Comparison of ENCODE assay signal across 8 cellular contexts in the genomic region with DNA sequence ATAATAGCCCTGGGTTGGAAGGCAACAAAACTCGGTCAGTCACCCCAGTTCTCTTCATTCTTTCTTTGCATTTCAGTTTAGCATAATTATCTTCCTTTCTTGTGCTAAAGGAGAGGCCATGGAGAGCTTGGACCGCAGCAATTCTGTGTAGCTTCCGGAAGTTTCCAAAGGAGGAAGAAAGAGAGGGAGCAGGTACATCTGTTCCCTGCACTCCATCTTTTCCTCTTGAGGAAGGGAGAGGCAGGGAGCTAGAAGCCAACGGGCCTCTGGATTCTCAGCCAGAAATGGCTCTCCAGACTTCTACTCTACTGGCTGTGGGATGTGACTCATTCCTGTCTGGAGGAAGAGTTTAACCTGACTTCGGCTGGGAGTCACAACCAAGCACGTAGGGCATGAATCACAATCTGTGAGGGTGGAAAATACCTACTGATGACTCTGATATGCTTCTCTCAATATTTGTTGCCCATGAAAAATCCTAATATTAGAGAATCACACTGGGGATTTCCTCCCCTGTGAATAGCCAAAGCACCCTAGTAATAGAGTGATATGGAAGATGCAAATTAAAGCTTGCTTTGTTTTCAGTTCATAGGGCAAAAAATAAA. TPM values are rescaled to one million over a fixed set of nuclear protein-coding genes. Genes with fewer than 3 reads are reported as not detected.
DNase-seq lines count a peak whose midpoint lies in the region; ATAC-seq, FAIRE-seq and TF ChIP-seq lines count a peak whose summit lies in the region.

No MANE protein-coding gene starts in this region.

- 28 to 34% methylated on average over 6 of the region's 6 CpGs for WGBS in esophagus squamous epithelium, 2 donors

- no peak overlapping the region for H2AFZ ChIP-seq in osteoblast (ENCODE audit: low read length)

- H3K4me3 ChIP-seq in SJSA1 = no peak overlapping the region
- no peak overlapping the region for H3K4me3 ChIP-seq in esophagus squamous epithelium
- peak overlapping the region; percentile 10 for H3K4me3 ChIP-seq in osteoblast (ENCODE audit: insufficient read depth, low read length)

- FAIRE-seq in GM12891 (lab: Jason Lieb, UNC) = peak; percentile 55

- H3K27me3 ChIP-seq in SJSA1 (replicated peaks) (no peaks in the 10 kb centered on the region), esophagus squamous epithelium (no peaks in the 10 kb centered on the region), osteoblast (ENCODE audit: insufficient read depth, low read length) (no peaks in the 10 kb centered on the region)

- H4K20me1 ChIP-seq in osteoblast (ENCODE audit: insufficient read depth, low read length) = peaks cover 3% of the 10 kb centered on the region

- H3K27ac ChIP-seq in SJSA1 = peak overlapping the region; percentile 99
- H3K27ac ChIP-seq in esophagus squamous epithelium = peak overlapping the region; percentile 77 to 86 (median 82)
- H3K27ac ChIP-seq in osteoblast (ENCODE audit: low read depth, low read length) = peak overlapping the region; percentile 99

- peaks cover 34% of the 10 kb centered on the region for H3K79me2 ChIP-seq in osteoblast (ENCODE audit: insufficient read depth, low read length)

- DNase-seq in GM12891 (ENCODE audit: insufficient read length, low spot score) (no peak), SJSA1 (ENCODE audit: low read depth in 1 of 2, low spot score in 2 of 2) (peak; percentile 82 to 83), esophagus squamous epithelium (lab: John Stamatoyannopoulos, UW) (no peak), osteoblast (ENCODE audit: insufficient read length, low spot score, missing footprints) (peak; percentile 87), NCI-H1694 treated with DMSO at 0.1 percent for 48 hours (lab: John Stamatoyannopoulos, UW) (no peak), NCI-H2107 (lab: John Stamatoyannopoulos, UW) (no peak)
- no peak for DNase-seq in NK-92 treated with Interleukin-12 subunit alpha and Interleukin-12 subunit beta, amount 100 ng/mL, for 24 hours (lab: John Stamatoyannopoulos, UW)

- H3K36me3 ChIP-seq in SJSA1 (no peaks in the 10 kb centered on the region), esophagus squamous epithelium (no peaks in the 10 kb centered on the region), osteoblast (ENCODE audit: insufficient read depth, low read length) (no peaks in the 10 kb centered on the region)

- intact Hi-C loops in esophagus squamous epithelium (cut with DNase I) = no loop called here

- peak overlapping the region; percentile 67 for H3K4me2 ChIP-seq in osteoblast (ENCODE audit: insufficient read depth, low read length)

- TF ChIP-seq POLR2A in GM12891 (IDR thresholded peaks at IDR 0.05; ENCODE audit: low read depth, low read length) (no peak), esophagus squamous epithelium (IDR thresholded peaks at IDR 0.05) (no peak)

- peak; percentile 63 for ATAC-seq in HG02759 (IDR thresholded peaks at IDR 0.05; ENCODE audit: unreplicated experiment)

- H3K4me1 ChIP-seq in SJSA1 (replicated peaks) = peaks cover 55% of the 10 kb centered on the region
- H3K4me1 ChIP-seq in esophagus squamous epithelium = peaks cover 21 to 53% (median 48%) of the 10 kb centered on the region in 3 donors
- peaks cover 50% of the 10 kb centered on the region for H3K4me1 ChIP-seq in osteoblast (ENCODE audit: insufficient read depth, low read length)

- TF ChIP-seq CTCF in esophagus squamous epithelium (IDR thresholded peaks at IDR 0.05) (no peak), osteoblast (IDR thresholded peaks at IDR 0.05; ENCODE audit: extremely low read depth, low read depth, low read length) (no peak)

- H3K9me3 ChIP-seq in SJSA1 (replicated peaks) = no peaks in the 10 kb centered on the region
- no peaks in the 10 kb centered on the region for H3K9me3 ChIP-seq in esophagus squamous epithelium
- no peaks in the 10 kb centered on the region for H3K9me3 ChIP-seq in osteoblast (ENCODE audit: low read depth, low read length)

TF ChIP-seq in GM12891, 5 proteins besides CTCF, POLR2A, EP300 and RAD21:
- TF ChIP-seq POLR2AphosphoS5 (IDR thresholded peaks at IDR 0.05; ENCODE audit: low read depth, low read length) (no peak), TAF1 (IDR thresholded peaks at IDR 0.05; ENCODE audit: low read depth, low read length) (no peak), PAX5 (IDR thresholded peaks at IDR 0.05; ENCODE audit: insufficient read depth, low read length, severe bottlenecking) (no peak), SPI1 (IDR thresholded peaks at IDR 0.05; ENCODE audit: low read depth, low read length) (no peak), POU2F2 (IDR thresholded peaks at IDR 0.05; ENCODE audit: low read depth, low read length) (no peak)

RNA-seq across cellular contexts. Expression of gene ANO6, which starts 17.0 kb away (rescaled TPM):
- polyA plus RNA-seq in GM12891 (2012; ENCODE audit: low read depth, missing spikeins) = 11.7 TPM
- 57.5 and 88.8 TPM in 2 replicates for total RNA-seq in SJSA1 (2014; rRNA removed; shearing (Covaris generic))
- total RNA-seq in esophagus squamous epithelium (10 to 100 TPM; 13.0 to 40.8 (median 25.1) TPM), osteoblast (49.9 and 53.3 TPM in 2 replicates)

Comparison
In these comparisons a context has a peak if more than half of its experiments do, and no peak if none do; other contexts are left out.
1. DNase-seq: peak in SJSA1 (2 of 2) and osteoblast (single experiment); none in GM12891 (single experiment), esophagus squamous epithelium (single experiment), NCI-H1694 treated with DMSO at 0.1 percent for 48 hours (single experiment), NCI-H2107 (single experiment) and NK-92 treated with Interleukin-12 subunit alpha and Interleukin-12 subunit beta, amount 100 ng/mL, for 24 hours (single experiment).
2. Peak in every context shown above with its lines, with median percentiles within 50 percentile points of each other: H3K27ac ChIP-seq.